ENCODE assay signal across 9 cellular contexts in the genomic region with DNA sequence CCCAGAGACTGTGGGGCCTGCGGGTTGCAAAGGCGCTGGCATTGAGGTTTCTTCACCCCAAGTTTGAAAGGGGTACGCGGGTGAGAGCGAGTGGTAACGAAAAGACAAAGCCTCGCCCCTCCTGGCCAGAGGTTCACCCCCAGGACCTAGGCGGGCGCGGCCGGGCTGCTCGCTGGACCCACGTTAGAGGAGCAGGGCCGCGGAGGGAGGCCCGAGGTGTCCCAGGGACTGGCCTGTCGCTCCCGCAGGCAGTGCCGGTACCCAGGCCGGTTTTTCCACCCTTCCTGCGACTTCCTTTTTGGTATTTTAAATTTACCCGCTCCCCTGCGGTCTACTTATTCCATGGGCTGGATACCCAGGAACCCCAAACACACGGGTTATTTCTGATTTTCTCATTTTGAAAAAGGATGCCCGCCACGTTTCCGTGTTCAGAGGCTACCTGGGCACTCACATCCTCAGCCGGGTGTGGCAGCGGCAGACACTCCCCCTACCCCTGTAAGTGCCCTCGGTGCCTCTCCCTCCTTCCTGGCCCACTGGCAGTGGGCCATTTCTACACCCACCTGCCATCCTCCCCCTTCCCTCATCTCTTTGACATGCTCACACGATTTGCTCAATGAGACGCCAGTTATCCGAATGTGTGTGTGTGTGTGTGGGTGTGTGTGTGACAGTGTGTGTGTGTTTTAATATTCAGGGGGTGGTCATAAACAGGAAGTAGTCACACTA. TPM values are rescaled to one million over a fixed set of nuclear protein-coding genes. Genes with fewer than 3 reads are reported as not detected.
DNase-seq lines count a peak whose midpoint lies in the region; ATAC-seq lines count a peak whose summit lies in the region.
"Had no signal": no experiment of that assay in that cellular context is flagged by ENCODE, and none has a peak within 500 bp of the region (broad histone marks: within the 10 kb centered on the region; RNA-seq: fewer than 3 reads in every experiment).

No MANE protein-coding gene starts in this region.

- H3K4me3 Mint-ChIP-seq in activated CD4-positive, alpha-beta T cell treated with anti-CD3 and anti-CD28 coated beads, Interleukin-2, amount 10 ng/mL, durations not matched to agents 24 days and 14 days = peak overlapping the region; percentile 70
- H3K4me3 Mint-ChIP-seq in activated naive CD8-positive, alpha-beta T cell treated with anti-CD3 and anti-CD28 coated beads, Interleukin-2, amount 10 ng/mL, durations not matched to agents 7 days and 5 days = peak overlapping the region; percentile 76
- H3K4me3 Mint-ChIP-seq in immature natural killer cell = peak overlapping the region; percentile 66 to 76 (median 72)

- H3K9me3 ChIP-seq in thymus (ENCODE audit: control insufficient read depth) = no peaks in the 10 kb centered on the region

- H3K9me3 Mint-ChIP-seq in activated CD4-positive, alpha-beta T cell treated with anti-CD3 and anti-CD28 coated beads, Interleukin-2, amount 10 ng/mL, durations not matched to agents 24 days and 14 days = no peaks in the 10 kb centered on the region
- H3K9me3 Mint-ChIP-seq in activated naive CD8-positive, alpha-beta T cell treated with anti-CD3 and anti-CD28 coated beads, Interleukin-2, amount 10 ng/mL, durations not matched to agents 7 days and 5 days = no peaks in the 10 kb centered on the region
- H3K9me3 Mint-ChIP-seq in immature natural killer cell = no peaks in the 10 kb centered on the region

- no peaks in the 10 kb centered on the region for H3K36me3 Mint-ChIP-seq in activated CD4-positive, alpha-beta T cell treated with anti-CD3 and anti-CD28 coated beads, Interleukin-2, amount 10 ng/mL, durations not matched to agents 24 days and 14 days (ENCODE audit: low read depth)
- H3K36me3 Mint-ChIP-seq in activated naive CD8-positive, alpha-beta T cell treated with anti-CD3 and anti-CD28 coated beads, Interleukin-2, amount 10 ng/mL, durations not matched to agents 7 days and 5 days = no peaks in the 10 kb centered on the region
- H3K36me3 Mint-ChIP-seq in immature natural killer cell = no peaks in the 10 kb centered on the region

- intact Hi-C loops in activated CD4-positive, alpha-beta T cell treated with anti-CD3 and anti-CD28 coated beads, Interleukin-2, amount 10 ng/mL, durations not matched to agents 24 days and 14 days (cut with micrococcal nuclease) = loop anchor here (5.0 to 10.0 kb wide), 2 partner anchors 86 to 158 kb away; no protein-coding TSS in a partner anchor

- no peak overlapping the region for H3K27ac Mint-ChIP-seq in activated CD4-positive, alpha-beta T cell treated with anti-CD3 and anti-CD28 coated beads, Interleukin-2, amount 10 ng/mL, durations not matched to agents 24 days and 14 days
- no peak overlapping the region for H3K27ac Mint-ChIP-seq in activated naive CD8-positive, alpha-beta T cell treated with anti-CD3 and anti-CD28 coated beads, Interleukin-2, amount 10 ng/mL, durations not matched to agents 7 days and 5 days
- H3K27ac Mint-ChIP-seq in immature natural killer cell = no peak overlapping the region

- H3K27ac ChIP-seq in thymus (ENCODE audit: low read depth) = no peak overlapping the region

- no peak for ATAC-seq in activated naive CD8-positive, alpha-beta T cell treated with anti-CD3 and anti-CD28 coated beads, Interleukin-2, amount 10 ng/mL, durations not matched to agents 7 days and 5 days (ENCODE audit: low read depth)
- no peak for ATAC-seq in GM18517 (IDR thresholded peaks at IDR 0.05; ENCODE audit: unreplicated experiment)

- WGBS in thymus = 14% methylated on average over 33 of the region's 33 CpGs

- H3K27me3 Mint-ChIP-seq in activated CD4-positive, alpha-beta T cell treated with anti-CD3 and anti-CD28 coated beads, Interleukin-2, amount 10 ng/mL, durations not matched to agents 24 days and 14 days = peaks cover 70% of the 10 kb centered on the region
- peaks cover 68% of the 10 kb centered on the region for H3K27me3 Mint-ChIP-seq in activated naive CD8-positive, alpha-beta T cell treated with anti-CD3 and anti-CD28 coated beads, Interleukin-2, amount 10 ng/mL, durations not matched to agents 7 days and 5 days
- H3K27me3 Mint-ChIP-seq in immature natural killer cell (ENCODE audit: low read depth in 3 of 3) = peaks cover 12 to 43% (median 33%) of the 10 kb centered on the region in 3 donors

- no peak for DNase-seq in activated CD4-positive, alpha-beta T cell treated with anti-CD3 and anti-CD28 coated beads, Interleukin-2, amount 10 ng/mL, durations not matched to agents 24 days and 14 days
- no peak for DNase-seq in activated CD4-positive, alpha-beta T cell treated with anti-CD3 and anti-CD28 coated beads, Interleukin-2, amount 50 U/mL, for 1 hour
- DNase-seq in activated naive CD8-positive, alpha-beta T cell treated with anti-CD3 and anti-CD28 coated beads, Interleukin-2, amount 10 ng/mL, durations not matched to agents 7 days and 5 days = no peak
- DNase-seq in immature natural killer cell (no peak), D341Med (ENCODE audit: low spot score) (no peak), SIG-M5 (lab: John Stamatoyannopoulos, UW) (no peak)
- DNase-seq: DND-41 had no signal

- POLR2A ChIA-PET in activated naive CD8-positive, alpha-beta T cell treated with anti-CD3 and anti-CD28 coated beads, Interleukin-2, amount 10 ng/mL, durations not matched to agents 7 days and 5 days (lab: Charles Lee) = no interaction called here

- H3K4me3 ChIP-seq in thymus (ENCODE audit: low read length) = peak overlapping the region; percentile 19

- peaks cover 84% of the 10 kb centered on the region for H3K27me3 ChIP-seq in thymus (ENCODE audit: control insufficient read depth, insufficient read depth)

- no peaks in the 10 kb centered on the region for H3K4me1 ChIP-seq in thymus (ENCODE audit: control insufficient read depth, insufficient read depth, low read length)

- peaks cover 7% of the 10 kb centered on the region for H3K4me1 Mint-ChIP-seq in activated CD4-positive, alpha-beta T cell treated with anti-CD3 and anti-CD28 coated beads, Interleukin-2, amount 10 ng/mL, durations not matched to agents 24 days and 14 days
- peaks cover 4% of the 10 kb centered on the region for H3K4me1 Mint-ChIP-seq in activated naive CD8-positive, alpha-beta T cell treated with anti-CD3 and anti-CD28 coated beads, Interleukin-2, amount 10 ng/mL, durations not matched to agents 7 days and 5 days
- peaks cover 6 to 14% of the 10 kb centered on the region in 2 donors for H3K4me1 Mint-ChIP-seq in immature natural killer cell

- no peaks in the 10 kb centered on the region for H3K36me3 ChIP-seq in thymus (ENCODE audit: control insufficient read depth, insufficient read depth)

RNA-seq across cellular contexts. Expression of a gene that starts 1.6 kb away (rescaled TPM):
- total RNA-seq in activated CD4-positive, alpha-beta T cell treated with anti-CD3 and anti-CD28 coated beads, Interleukin-2, amount 10 ng/mL, durations not matched to agents 24 days and 14 days = 0.05 TPM in 1 of 2 replicates, not detected in the other
- total RNA-seq in activated naive CD8-positive, alpha-beta T cell treated with anti-CD3 and anti-CD28 coated beads, Interleukin-2, amount 10 ng/mL, durations not matched to agents 7 days and 5 days = not detected
- not detected for polyA plus RNA-seq in immature natural killer cell
- 0.62 TPM for polyA plus RNA-seq in thymus

RNA-seq across cellular contexts. Expression of a gene that starts 10.1 kb away (rescaled TPM):
- not detected in 2 replicates for total RNA-seq in activated CD4-positive, alpha-beta T cell treated with anti-CD3 and anti-CD28 coated beads, Interleukin-2, amount 10 ng/mL, durations not matched to agents 24 days and 14 days
- total RNA-seq in activated naive CD8-positive, alpha-beta T cell treated with anti-CD3 and anti-CD28 coated beads, Interleukin-2, amount 10 ng/mL, durations not matched to agents 7 days and 5 days = not detected
- polyA plus RNA-seq in immature natural killer cell (not detected), thymus (1.2 TPM)

RNA-seq across cellular contexts. Expression of a gene that starts 21.7 kb away (rescaled TPM):
- 27.2 and 29.1 TPM in 2 replicates for total RNA-seq in activated CD4-positive, alpha-beta T cell treated with anti-CD3 and anti-CD28 coated beads, Interleukin-2, amount 10 ng/mL, durations not matched to agents 24 days and 14 days
- total RNA-seq in activated naive CD8-positive, alpha-beta T cell treated with anti-CD3 and anti-CD28 coated beads, Interleukin-2, amount 10 ng/mL, durations not matched to agents 7 days and 5 days = 10 to 100 TPM; 33.2 to 34.6 TPM
- 10 to 100 TPM in 2 of 3 donors, 1 to 10 TPM in 1; 7.9 to 15.5 (median 12.3) TPM for polyA plus RNA-seq in immature natural killer cell
- polyA plus RNA-seq in thymus = 18.4 TPM
